In genomic region chr5:99060306-99061261, GRCh38 we compare ENCODE assay signal across 8 cellular contexts.
DNase-seq lines count a peak whose midpoint lies in the region; ATAC-seq and TF ChIP-seq lines count a peak whose summit lies in the region.

No MANE protein-coding gene starts in this region.

- H3K9me3 ChIP-seq in CD8-positive, alpha-beta memory T cell (ENCODE audit: low read length): no peaks in the 10 kb centered on the region
- no peaks in the 10 kb centered on the region for H3K9me3 ChIP-seq in OCI-LY3 (ENCODE audit: insufficient read depth, low read length)

- H3K4me3 Mint-ChIP-seq in CD8-positive, alpha-beta memory T cell: peak overlapping the region in 5 of 7 donors; percentile 23 to 68 (median 42)
- peak overlapping the region in 6 of 10 donors; percentile 10 to 42 (median 32) for H3K4me3 Mint-ChIP-seq in naive thymus-derived CD8-positive, alpha-beta T cell
- H3K4me3 Mint-ChIP-seq in stimulated activated effector memory CD8-positive, alpha-beta T cell treated with anti-CD3 and anti-CD28 coated beads, Interleukin-12 subunit alpha, Interleukin-12 subunit beta, amount 100 ng/mL, for 72 hours: no peak overlapping the region

- no peaks in the 10 kb centered on the region for H4K20me1 ChIP-seq in OCI-LY3 (ENCODE audit: insufficient read depth, low read length)

- H3K9me3 Mint-ChIP-seq in CD8-positive, alpha-beta memory T cell: no peaks in the 10 kb centered on the region
- no peaks in the 10 kb centered on the region for H3K9me3 Mint-ChIP-seq in naive thymus-derived CD8-positive, alpha-beta T cell
- no peaks in the 10 kb centered on the region for H3K9me3 Mint-ChIP-seq in stimulated activated effector memory CD8-positive, alpha-beta T cell treated with anti-CD3 and anti-CD28 coated beads, Interleukin-12 subunit alpha, Interleukin-12 subunit beta, amount 100 ng/mL, for 72 hours

- peak; percentile 75 to 89 (median 81) for DNase-seq in CD8-positive, alpha-beta memory T cell
- peak; percentile 35 for DNase-seq in HS-5 (ENCODE audit: low read depth)
- peak; percentile 87 for DNase-seq in activated T-cell treated with anti-CD3 and anti-CD28 coated beads for 1 hour (ENCODE audit: low read depth)
- DNase-seq in erythroblast (lab: John Stamatoyannopoulos, UW): peak; percentile 73 to 86
- peak; percentile 68 to 90 (median 84) for DNase-seq in naive thymus-derived CD8-positive, alpha-beta T cell
- DNase-seq in stimulated activated effector memory CD8-positive, alpha-beta T cell treated with anti-CD3 and anti-CD28 coated beads, Interleukin-12 subunit alpha, Interleukin-12 subunit beta, amount 100 ng/mL, for 72 hours (ENCODE audit: low spot score in 2 of 2): peak; percentile 71 to 89

- peaks cover 0 to 9% (median 0%) of the 10 kb centered on the region in 3 donors for H3K36me3 Mint-ChIP-seq in CD8-positive, alpha-beta memory T cell
- no peaks in the 10 kb centered on the region for H3K36me3 Mint-ChIP-seq in naive thymus-derived CD8-positive, alpha-beta T cell
- no peaks in the 10 kb centered on the region for H3K36me3 Mint-ChIP-seq in stimulated activated effector memory CD8-positive, alpha-beta T cell treated with anti-CD3 and anti-CD28 coated beads, Interleukin-12 subunit alpha, Interleukin-12 subunit beta, amount 100 ng/mL, for 72 hours

- peak overlapping the region; percentile 37 for H3K9ac ChIP-seq in OCI-LY3 (ENCODE audit: low read length)

- POLR2A ChIA-PET in CD8-positive, alpha-beta memory T cell (lab: Charles Lee): interaction anchor here (0.5 to 1.0 kb wide), 4 partner anchors 28 to 1877 kb away, joined by 3 to 6 read pairs (median 4); partner anchors contain the start of gene RIOK2
- POLR2A ChIA-PET in naive thymus-derived CD8-positive, alpha-beta T cell (lab: Charles Lee): interaction anchor here (0.6 to 8.7 kb wide), 6 partner anchors 22 to 131 kb away, joined by 3 to 49 read pairs (median 9); partner anchors contain the start of gene CHD1

- peak overlapping the region; percentile 81 for H3K4me2 ChIP-seq in OCI-LY3 (ENCODE audit: low read length)

- peak overlapping the region; percentile 61; the same call in 1 of the 2 replicates for H2AFZ ChIP-seq in OCI-LY3 (ENCODE audit: low read depth, low read length)

- H3K27me3 ChIP-seq in CD8-positive, alpha-beta memory T cell (ENCODE audit: insufficient read depth, low read length, poor library complexity, severe bottlenecking): peaks cover 4% of the 10 kb centered on the region
- H3K27me3 ChIP-seq in OCI-LY3 (ENCODE audit: low read depth, low read length): no peaks in the 10 kb centered on the region

- no peak overlapping the region for H3K27ac ChIP-seq in CD8-positive, alpha-beta memory T cell (ENCODE audit: low read depth, low read length)
- H3K27ac ChIP-seq in OCI-LY3 (ENCODE audit: low read length): peak overlapping the region; percentile 33

- peak; percentile 48 for ATAC-seq in GM19438 (IDR thresholded peaks at IDR 0.05; ENCODE audit: low read depth, unreplicated experiment)
- ATAC-seq in naive thymus-derived CD8-positive, alpha-beta T cell: peak; percentile 77 to 78
- peak; percentile 45 for ATAC-seq in stimulated activated effector memory CD8-positive, alpha-beta T cell treated with anti-CD3 and anti-CD28 coated beads, Interleukin-12 subunit alpha, Interleukin-12 subunit beta, amount 100 ng/mL, for 72 hours

- peak overlapping the region in 1 of 8 donors; percentile 22 for H3K27ac Mint-ChIP-seq in CD8-positive, alpha-beta memory T cell
- peak overlapping the region in 2 of 10 donors; percentile 4 to 22 for H3K27ac Mint-ChIP-seq in naive thymus-derived CD8-positive, alpha-beta T cell
- H3K27ac Mint-ChIP-seq in stimulated activated effector memory CD8-positive, alpha-beta T cell treated with anti-CD3 and anti-CD28 coated beads, Interleukin-12 subunit alpha, Interleukin-12 subunit beta, amount 100 ng/mL, for 72 hours: no peak overlapping the region

- peaks cover 5% of the 10 kb centered on the region for H3K4me1 ChIP-seq in CD8-positive, alpha-beta memory T cell (ENCODE audit: insufficient read depth, low read length)
- H3K4me1 ChIP-seq in OCI-LY3 (ENCODE audit: low read length): peaks cover 45% of the 10 kb centered on the region

- H3K79me2 ChIP-seq in OCI-LY3 (ENCODE audit: low read length): no peaks in the 10 kb centered on the region

- peaks cover 4 to 9% (median 9%) of the 10 kb centered on the region in 3 donors for H3K4me1 Mint-ChIP-seq in CD8-positive, alpha-beta memory T cell
- H3K4me1 Mint-ChIP-seq in naive thymus-derived CD8-positive, alpha-beta T cell: peaks cover 2 to 35% (median 15%) of the 10 kb centered on the region in 4 donors
- H3K4me1 Mint-ChIP-seq in stimulated activated effector memory CD8-positive, alpha-beta T cell treated with anti-CD3 and anti-CD28 coated beads, Interleukin-12 subunit alpha, Interleukin-12 subunit beta, amount 100 ng/mL, for 72 hours: peaks cover 6% of the 10 kb centered on the region

- H3K36me3 ChIP-seq in CD8-positive, alpha-beta memory T cell (ENCODE audit: insufficient read depth, low read length): no peaks in the 10 kb centered on the region
- no peaks in the 10 kb centered on the region for H3K36me3 ChIP-seq in OCI-LY3 (replicated peaks; ENCODE audit: low read depth, low read length)

- TF ChIP-seq POLR2A in erythroblast (IDR thresholded peaks at IDR 0.05; ENCODE audit: low read length): no peak

- TF ChIP-seq CTCF in OCI-LY3 (IDR thresholded peaks at IDR 0.05; ENCODE audit: low read depth, low read length): peak; percentile 81

- H3K27me3 Mint-ChIP-seq in CD8-positive, alpha-beta memory T cell: peaks cover 3 to 15% of the 10 kb centered on the region in 2 donors
- H3K27me3 Mint-ChIP-seq in naive thymus-derived CD8-positive, alpha-beta T cell: peaks cover 0 to 11% (median 3%) of the 10 kb centered on the region in 5 donors

- H3K4me3 ChIP-seq in CD8-positive, alpha-beta memory T cell (ENCODE audit: low read length): no peak overlapping the region
- peak overlapping the region; percentile 69 for H3K4me3 ChIP-seq in OCI-LY3 (ENCODE audit: low read length)

- CTCF ChIA-PET in CD8-positive, alpha-beta memory T cell (lab: Charles Lee): interaction anchor here (1.0 to 3.9 kb wide), 17 partner anchors 11 to 194 kb away, joined by 3 to 35 read pairs (median 5); partner anchors contain the start of gene CHD1

Comparison
In these comparisons a context has a peak if more than half of its experiments do, and no peak if none do; other contexts are left out.
1. DNase-seq: peak in every context shown above with its lines; median percentile 87 in activated T-cell treated with anti-CD3 and anti-CD28 coated beads for 1 hour; 84 in naive thymus-derived CD8-positive, alpha-beta T cell; 81 in CD8-positive, alpha-beta memory T cell; 80 in stimulated activated effector memory CD8-positive, alpha-beta T cell treated with anti-CD3 and anti-CD28 coated beads, Interleukin-12 subunit alpha, Interleukin-12 subunit beta, amount 100 ng/mL, for 72 hours; 80 in erythroblast; 35 in HS-5.